In genomic region chr5:177601577-177602457, GRCh38 we compare ENCODE assay signal across 10 cellular contexts. TPM values are rescaled to one million over a fixed set of nuclear protein-coding genes. Genes with fewer than 3 reads are reported as not detected.
DNase-seq lines count a peak whose midpoint lies in the region; ATAC-seq and TF ChIP-seq lines count a peak whose summit lies in the region.
"Had no signal": no experiment of that assay in that cellular context is flagged by ENCODE, and none has a peak within 500 bp of the region (broad histone marks: within the 10 kb centered on the region; RNA-seq: fewer than 3 reads in every experiment).

No MANE protein-coding gene starts in this region.

- H4K91ac ChIP-seq in trophoblast cell (ENCODE audit: low read depth, low read length) = no peak overlapping the region

- no peak overlapping the region for H3K9ac ChIP-seq in trophoblast cell (ENCODE audit: low read length)

- H3K36me3 ChIP-seq in kidney epithelial cell (ENCODE audit: control insufficient read depth, insufficient read depth, low read length) (no peaks in the 10 kb centered on the region), trophoblast cell (ENCODE audit: control insufficient read depth in 1 of 2, insufficient read depth in 2 of 2, low read length in 2 of 2) (peaks cover 11% of the 10 kb centered on the region in 2 experiments)

- H3K9me3 ChIP-seq in trophoblast cell (ENCODE audit: insufficient read depth, low read depth, low read length) = no peaks in the 10 kb centered on the region
- H3K9me3 ChIP-seq: heart left ventricle had no signal

- no peaks in the 10 kb centered on the region for H3K27me3 Mint-ChIP-seq in stimulated activated naive CD8-positive, alpha-beta T cell treated with anti-CD3 and anti-CD28 coated beads, Interleukin-15, Interleukin-2, amounts not matched to agents 100 ng/mL and 50 ng/mL, for 24 hours
- H3K27me3 Mint-ChIP-seq in activated CD4-positive, alpha-beta memory T cell treated with anti-CD3 and anti-CD28 coated beads, Interleukin-2, amount 10 ng/mL, durations not matched to agents 7 days and 5 days = no peaks in the 10 kb centered on the region

- no peak overlapping the region for H2BK12ac ChIP-seq in trophoblast cell (ENCODE audit: low read length)

- no peak overlapping the region for H3K27ac Mint-ChIP-seq in stimulated activated naive CD8-positive, alpha-beta T cell treated with anti-CD3 and anti-CD28 coated beads, Interleukin-15, Interleukin-2, amounts not matched to agents 100 ng/mL and 50 ng/mL, for 24 hours
- no peak overlapping the region for H3K27ac Mint-ChIP-seq in activated CD4-positive, alpha-beta memory T cell treated with anti-CD3 and anti-CD28 coated beads, Interleukin-2, amount 10 ng/mL, durations not matched to agents 7 days and 5 days

- H3K4me3 ChIP-seq in kidney epithelial cell (ENCODE audit: low read depth, low read length) = no peak overlapping the region
- H3K4me3 ChIP-seq in trophoblast cell (ENCODE audit: low read depth, low read length) = no peak overlapping the region

- H2AFZ ChIP-seq in trophoblast cell (ENCODE audit: insufficient read depth, low read length, poor library complexity) = no peak overlapping the region

- peaks cover 5% of the 10 kb centered on the region for H3K79me1 ChIP-seq in trophoblast cell (ENCODE audit: low read length)

- in situ Hi-C loops in GM13977 (cut with MboI; ENCODE audit: low pct_unique_long_range_greater_than_20kb, low sequenced_read_pairs, unreplicated experiment) = no loop called here

- POLR2A ChIA-PET in activated CD4-positive, alpha-beta memory T cell treated with anti-CD3 and anti-CD28 coated beads, Interleukin-2, amount 10 ng/mL, durations not matched to agents 7 days and 5 days (lab: Charles Lee) = interaction anchor here (1.5 to 1.8 kb wide), 2 partner anchors 9 kb away, joined by 8 read pairs; partner anchors contain the start of gene TMED9

- TF ChIP-seq CTCF in kidney epithelial cell (IDR thresholded peaks at IDR 0.05; ENCODE audit: insufficient read depth, low read length, poor library complexity, severe bottlenecking) (peak; percentile 12), GM13977 (IDR thresholded peaks at IDR 0.05; ENCODE audit: extremely low read depth, insufficient read depth, missing control alignments) (no peak)

- CTCF ChIA-PET in activated CD4-positive, alpha-beta memory T cell treated with anti-CD3 and anti-CD28 coated beads, Interleukin-2, amount 10 ng/mL, durations not matched to agents 7 days and 5 days (lab: Charles Lee) = no interaction called here

- no peak overlapping the region for H2BK5ac ChIP-seq in trophoblast cell (ENCODE audit: low read depth, low read length, poor library complexity)

- H3K4me1 Mint-ChIP-seq in stimulated activated naive CD8-positive, alpha-beta T cell treated with anti-CD3 and anti-CD28 coated beads, Interleukin-15, Interleukin-2, amounts not matched to agents 100 ng/mL and 50 ng/mL, for 24 hours (ENCODE audit: low read depth) = peaks cover 34% of the 10 kb centered on the region
- peaks cover 28% of the 10 kb centered on the region for H3K4me1 Mint-ChIP-seq in activated CD4-positive, alpha-beta memory T cell treated with anti-CD3 and anti-CD28 coated beads, Interleukin-2, amount 10 ng/mL, durations not matched to agents 7 days and 5 days

- no peak overlapping the region for H2AK5ac ChIP-seq in trophoblast cell (ENCODE audit: low read length)

- no peak overlapping the region for H3K27ac ChIP-seq in trophoblast cell (ENCODE audit: low read depth, low read length)
- H3K27ac ChIP-seq: heart left ventricle had no signal

- H3K4me1 ChIP-seq in trophoblast cell (ENCODE audit: control insufficient read depth in 1 of 2, insufficient read depth in 2 of 2, low read length in 2 of 2) = peaks cover 0 to 8% of the 10 kb centered on the region in 2 experiments

- H3K4ac ChIP-seq in trophoblast cell (ENCODE audit: low read depth, low read length) = no peak overlapping the region

- H3K79me2 ChIP-seq in trophoblast cell (ENCODE audit: control insufficient read depth, insufficient read depth, low read length, poor library complexity) = peaks cover 6% of the 10 kb centered on the region

- ATAC-seq in stimulated activated naive CD8-positive, alpha-beta T cell treated with anti-CD3 and anti-CD28 coated beads, Interleukin-15, Interleukin-2, amounts not matched to agents 100 U/mL and 50 U/mL, for 24 hours = no peak
- ATAC-seq in HG03175 (IDR thresholded peaks at IDR 0.05; ENCODE audit: unreplicated experiment) = no peak
- ATAC-seq: heart left ventricle had no signal

- no peak overlapping the region for H3K23ac ChIP-seq in trophoblast cell (ENCODE audit: low read length)

- no peak overlapping the region for H3K4me2 ChIP-seq in trophoblast cell (ENCODE audit: low read length)

- peaks cover 20% of the 10 kb centered on the region for H3K36me3 Mint-ChIP-seq in stimulated activated naive CD8-positive, alpha-beta T cell treated with anti-CD3 and anti-CD28 coated beads, Interleukin-15, Interleukin-2, amounts not matched to agents 100 ng/mL and 50 ng/mL, for 24 hours (ENCODE audit: low read depth)
- peaks cover 8% of the 10 kb centered on the region for H3K36me3 Mint-ChIP-seq in activated CD4-positive, alpha-beta memory T cell treated with anti-CD3 and anti-CD28 coated beads, Interleukin-2, amount 10 ng/mL, durations not matched to agents 7 days and 5 days (ENCODE audit: low read depth)

- no peaks in the 10 kb centered on the region for H3K27me3 ChIP-seq in kidney epithelial cell (ENCODE audit: control insufficient read depth, insufficient read depth, low read length)
- H3K27me3 ChIP-seq in trophoblast cell (ENCODE audit: insufficient read depth, low read length) = no peaks in the 10 kb centered on the region
- H3K27me3 ChIP-seq: heart left ventricle had no signal

- H4K12ac ChIP-seq in trophoblast cell (ENCODE audit: low read depth, low read length) = no peak overlapping the region

- no peak overlapping the region for H4K8ac ChIP-seq in trophoblast cell (ENCODE audit: low read depth, low read length)

- no peak overlapping the region for H2BK120ac ChIP-seq in trophoblast cell (ENCODE audit: insufficient read depth, low read length, poor library complexity)

- DNase-seq in stimulated activated naive CD8-positive, alpha-beta T cell treated with anti-CD3 and anti-CD28 coated beads, Interleukin-15, Interleukin-2, amounts not matched to agents 100 U/mL and 50 U/mL, for 24 hours = no peak
- DNase-seq in activated CD4-positive, alpha-beta memory T cell treated with anti-CD3 and anti-CD28 coated beads, Interleukin-2, amount 10 ng/mL, durations not matched to agents 7 days and 5 days = no peak
- DNase-seq in kidney epithelial cell (ENCODE audit: low read depth) (no peak), trophoblast cell (no peak), GM13977 (ENCODE audit: low spot score) (no peak)
- DNase-seq in stimulated activated CD4-positive, alpha-beta T cell treated with anti-CD3 and anti-CD28 coated beads, Interleukin-4, amount 100 ng/mL, for 4 hours = no peak
- DNase-seq: heart left ventricle, posterior cingulate gyrus had no signal

- peak overlapping the region; percentile 95 for H3K4me3 Mint-ChIP-seq in stimulated activated naive CD8-positive, alpha-beta T cell treated with anti-CD3 and anti-CD28 coated beads, Interleukin-15, Interleukin-2, amounts not matched to agents 100 ng/mL and 50 ng/mL, for 24 hours
- H3K4me3 Mint-ChIP-seq in activated CD4-positive, alpha-beta memory T cell treated with anti-CD3 and anti-CD28 coated beads, Interleukin-2, amount 10 ng/mL, durations not matched to agents 7 days and 5 days = peak overlapping the region; percentile 90

- no peak overlapping the region for H3K18ac ChIP-seq in trophoblast cell (ENCODE audit: low read length)

- H3K9me3 Mint-ChIP-seq in stimulated activated naive CD8-positive, alpha-beta T cell treated with anti-CD3 and anti-CD28 coated beads, Interleukin-15, Interleukin-2, amounts not matched to agents 100 ng/mL and 50 ng/mL, for 24 hours = no peaks in the 10 kb centered on the region
- H3K9me3 Mint-ChIP-seq in activated CD4-positive, alpha-beta memory T cell treated with anti-CD3 and anti-CD28 coated beads, Interleukin-2, amount 10 ng/mL, durations not matched to agents 7 days and 5 days = no peaks in the 10 kb centered on the region

- no CpG with 5 or more reads among the region's 13 CpGs for WGBS in trophoblast cell (ENCODE audit: extremely low coverage, insufficient coverage, insufficient read length)

- H3K14ac ChIP-seq in trophoblast cell (ENCODE audit: low read length) = no peak overlapping the region

RNA-seq across cellular contexts. Expression of gene B4GALT7, which starts 1.9 kb away (rescaled TPM):
- 10 to 100 TPM; 19.5 to 22.1 TPM for total RNA-seq in activated CD4-positive, alpha-beta memory T cell treated with anti-CD3 and anti-CD28 coated beads, Interleukin-2, amount 10 ng/mL, durations not matched to agents 7 days and 5 days
- total RNA-seq in kidney epithelial cell = 40.7 and 46.5 TPM in 2 replicates
- 18.9 and 19.5 TPM in 2 replicates for polyA plus RNA-seq in trophoblast cell (2013)

RNA-seq across cellular contexts. Expression of gene TMED9, which starts 9.8 kb away (rescaled TPM):
- total RNA-seq in activated CD4-positive, alpha-beta memory T cell treated with anti-CD3 and anti-CD28 coated beads, Interleukin-2, amount 10 ng/mL, durations not matched to agents 7 days and 5 days = 100 to 1,000 TPM; 135 to 141 TPM
- 163 and 175 TPM in 2 replicates for total RNA-seq in kidney epithelial cell
- 274 and 278 TPM in 2 replicates for polyA plus RNA-seq in trophoblast cell (2013)

RNA-seq across cellular contexts. Expression of gene FAM193B, which starts 47.5 kb away (rescaled TPM):
- total RNA-seq in activated CD4-positive, alpha-beta memory T cell treated with anti-CD3 and anti-CD28 coated beads, Interleukin-2, amount 10 ng/mL, durations not matched to agents 7 days and 5 days = 100 to 1,000 TPM; 110 to 112 TPM
- total RNA-seq in kidney epithelial cell = 21.9 and 29.5 TPM in 2 replicates
- polyA plus RNA-seq in trophoblast cell (2013) = 30.0 and 32.0 TPM in 2 replicates
